ENCODE assay signal across 16 cellular contexts in the genomic region with DNA sequence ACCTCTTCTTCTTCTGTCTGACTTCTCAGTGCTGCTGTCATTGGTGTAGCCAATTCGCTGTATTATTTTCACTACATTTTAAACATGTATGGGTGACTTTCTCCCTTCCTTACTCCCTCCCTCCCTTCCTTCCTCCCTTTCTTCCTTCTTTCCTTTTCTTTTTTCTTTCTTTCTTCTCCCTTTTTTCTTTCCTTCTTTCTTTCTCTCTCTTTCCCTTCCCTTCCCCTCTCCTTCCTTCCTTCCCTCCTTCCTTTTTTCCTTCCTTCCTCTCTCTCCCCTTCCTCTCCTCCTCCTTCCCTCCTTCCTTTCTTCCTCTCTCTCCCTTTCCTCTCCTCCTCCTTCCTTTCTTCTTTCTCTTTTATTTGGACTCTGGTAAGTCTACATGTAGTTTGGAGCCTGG.
DNase-seq lines count a peak whose midpoint lies in the region; ATAC-seq and TF ChIP-seq lines count a peak whose summit lies in the region.
"Had no signal": no experiment of that assay in that cellular context is flagged by ENCODE, and none has a peak within 500 bp of the region (broad histone marks: within the 10 kb centered on the region; RNA-seq: fewer than 3 reads in every experiment).

No MANE protein-coding gene starts in this region.

- H3K4me3 ChIP-seq in GM23338 (no peak overlapping the region), mesendoderm (ENCODE audit: low read length) (no peak overlapping the region), ovary (no peak overlapping the region)
- no peak overlapping the region for H3K4me3 ChIP-seq in CD8-positive, alpha-beta T cell (ENCODE audit: low read depth, low read length)
- H3K4me3 ChIP-seq: GM12878 had no signal

- H3K9me3 ChIP-seq in CD8-positive, alpha-beta T cell (ENCODE audit: low read length) = no peaks in the 10 kb centered on the region
- H3K9me3 ChIP-seq in ovary = no peaks in the 10 kb centered on the region

- no peaks in the 10 kb centered on the region for H3K79me2 ChIP-seq in GM23338 (replicated peaks; ENCODE audit: insufficient read depth)
- no peaks in the 10 kb centered on the region for H3K79me2 ChIP-seq in mesendoderm (ENCODE audit: control insufficient read depth, insufficient read depth, low read length)

- no peak overlapping the region for H3K4ac ChIP-seq in mesendoderm (ENCODE audit: low read depth, low read length)

- H3F3A ChIP-seq in GM23338 (replicated peaks; ENCODE audit: low read depth) = no peaks in the 10 kb centered on the region

- peaks cover 7% of the 10 kb centered on the region for H3K27me3 Mint-ChIP-seq in GM23338 (ENCODE audit: insufficient read depth, low read depth, poor library complexity)
- peaks cover 31% of the 10 kb centered on the region for H3K27me3 Mint-ChIP-seq in WTC11 (ENCODE audit: low read depth)
- H3K27me3 Mint-ChIP-seq in CD8-positive, alpha-beta T cell (ENCODE audit: low read depth) = no peaks in the 10 kb centered on the region

- no peak overlapping the region for H2BK15ac ChIP-seq in mesendoderm (replicated peaks; ENCODE audit: low read depth)

- no peak overlapping the region for H3K9ac ChIP-seq in mesendoderm (ENCODE audit: low read length)

- H3K27ac ChIP-seq in GM23338 (ENCODE audit: low read depth) (no peak overlapping the region), mesendoderm (ENCODE audit: low read depth, low read length) (no peak overlapping the region), ovary (no peak overlapping the region)
- H3K27ac ChIP-seq in CD8-positive, alpha-beta T cell (ENCODE audit: low read depth, low read length) = no peak overlapping the region

- peaks cover 6% of the 10 kb centered on the region; the same call in 1 of the 2 replicates for H3K27me3 ChIP-seq in GM23338 (ENCODE audit: insufficient read depth)
- H3K27me3 ChIP-seq in mesendoderm (ENCODE audit: insufficient read depth, low read length, poor library complexity) = no peaks in the 10 kb centered on the region
- H3K27me3 ChIP-seq in CD8-positive, alpha-beta T cell (ENCODE audit: insufficient read depth, low read length) = no peaks in the 10 kb centered on the region
- H3K27me3 ChIP-seq in ovary = no peaks in the 10 kb centered on the region

- no peaks in the 10 kb centered on the region for H3K36me3 ChIP-seq in GM23338 (ENCODE audit: insufficient read depth)
- no peaks in the 10 kb centered on the region for H3K36me3 ChIP-seq in mesendoderm (ENCODE audit: control insufficient read depth, insufficient read depth, low read length)
- no peaks in the 10 kb centered on the region for H3K36me3 ChIP-seq in CD8-positive, alpha-beta T cell (ENCODE audit: insufficient read depth, low read length)
- H3K36me3 ChIP-seq in ovary = no peaks in the 10 kb centered on the region

- H3K56ac ChIP-seq in mesendoderm (ENCODE audit: low read length) = no peak overlapping the region

- no peak overlapping the region for H4K8ac ChIP-seq in mesendoderm (ENCODE audit: low read depth, low read length)

- H3K4me3 Mint-ChIP-seq in GM23338 (no peak overlapping the region), WTC11 (no peak overlapping the region; the same call in 1 of the 2 replicates)
- H3K4me3 Mint-ChIP-seq in CD8-positive, alpha-beta T cell = no peak overlapping the region
- H3K4me3 Mint-ChIP-seq: CD8-positive, alpha-beta memory T cell had no signal

- intact Hi-C loops in CD8-positive, alpha-beta T cell (cut with DNase I, micrococcal nuclease) = no loop called here
- intact Hi-C loops in ovary (cut with DNase I) = no loop called here

- no peak overlapping the region for H3K23ac ChIP-seq in mesendoderm (ENCODE audit: low read length)

- no peak overlapping the region for H3K27ac Mint-ChIP-seq in GM23338
- H3K27ac Mint-ChIP-seq in WTC11 = no peak overlapping the region
- H3K27ac Mint-ChIP-seq in CD8-positive, alpha-beta T cell = no peak overlapping the region

- no CpG with 5 or more reads among the region's 1 CpG for WGBS in mesendoderm (ENCODE audit: extremely low coverage, insufficient coverage, low lambda C conversion rate)
- 84 to 91% (median 86%) methylated on average over 1 of the region's 1 CpG for WGBS in ovary, 3 donors

- H2BK120ac ChIP-seq in mesendoderm (ENCODE audit: low read depth, low read length) = no peak overlapping the region

- H3K36me3 Mint-ChIP-seq in GM23338 (ENCODE audit: low read depth) (no peaks in the 10 kb centered on the region), WTC11 (no peaks in the 10 kb centered on the region)
- H3K36me3 Mint-ChIP-seq in CD8-positive, alpha-beta T cell = no peaks in the 10 kb centered on the region
- H3K36me3 Mint-ChIP-seq: CD8-positive, alpha-beta memory T cell had no signal

- no peak for TF ChIP-seq POLR2A in ovary (IDR thresholded peaks at IDR 0.05)

- no peaks in the 10 kb centered on the region for H4K20me1 ChIP-seq in GM23338 (replicated peaks; ENCODE audit: insufficient read depth)

- no peak overlapping the region for H2BK5ac ChIP-seq in mesendoderm (ENCODE audit: low read length)

- peak overlapping the region; percentile 89; the same call in 1 of the 2 replicates for H2AFZ ChIP-seq in GM23338

- H4K5ac ChIP-seq in mesendoderm (ENCODE audit: low read length) = no peak overlapping the region

- 0 out of 2 replicates have a peak, but pooled peaks cover 1% of the 10 kb centered on the region for H3K4me1 ChIP-seq in GM23338 (ENCODE audit: insufficient read depth)
- peaks cover 2% of the 10 kb centered on the region for H3K4me1 ChIP-seq in mesendoderm (ENCODE audit: control insufficient read depth, low read depth, low read length)
- H3K4me1 ChIP-seq in CD8-positive, alpha-beta T cell (ENCODE audit: insufficient read depth, low read length) = no peaks in the 10 kb centered on the region
- H3K4me1 ChIP-seq in ovary (ENCODE audit: insufficient read depth) = no peaks in the 10 kb centered on the region

- TF ChIP-seq CTCF in GM23338 (conservative IDR thresholded peaks at IDR 0.05; ENCODE audit: low read depth in 2 of 2) (no peak), WTC11 (IDR thresholded peaks at IDR 0.05) (no peak), ovary (IDR thresholded peaks at IDR 0.05) (no peak)
- TF ChIP-seq CTCF in CD8-positive, alpha-beta T cell (IDR thresholded peaks at IDR 0.05) = no peak

- CTCF ChIA-PET in WTC11 (lab: Charles Lee) = no interaction called here
- CTCF ChIA-PET in CD8-positive, alpha-beta T cell (lab: Charles Lee) = no interaction called here

- no peaks in the 10 kb centered on the region for H3K79me1 ChIP-seq in mesendoderm (ENCODE audit: low read length)

- TF ChIP-seq EP300 in ovary (IDR thresholded peaks at IDR 0.05) = no peak

- DNase-seq in GM23338 (ENCODE audit: low spot score) (no peak), WTC11 (ENCODE audit: low spot score) (no peak), mesendoderm (no peak), kidney glomerular epithelial cell (lab: John Stamatoyannopoulos, UW) (no peak), ovary (no peak)
- DNase-seq in CD8-positive, alpha-beta T cell = no peak
- DNase-seq: C1 segment of cervical spinal cord; CD8-positive, alpha-beta memory T cell; DMS 273 treated with DMSO at 0.1 percent for 48 hours; DMS79; EL; GDM1; GOT3; H7; HCEC 1CT had no signal

- no peak overlapping the region for H2AK5ac ChIP-seq in mesendoderm (ENCODE audit: low read length)

- H3K4me1 Mint-ChIP-seq in GM23338 (peaks cover 12% of the 10 kb centered on the region), WTC11 (peaks cover 15% of the 10 kb centered on the region)
- H3K4me1 Mint-ChIP-seq in CD8-positive, alpha-beta T cell (ENCODE audit: low read depth) = peaks cover 4% of the 10 kb centered on the region
- H3K4me1 Mint-ChIP-seq: CD8-positive, alpha-beta memory T cell had no signal

- H3K9me3 Mint-ChIP-seq in GM23338 (no peaks in the 10 kb centered on the region), WTC11 (no peaks in the 10 kb centered on the region)
- no peaks in the 10 kb centered on the region for H3K9me3 Mint-ChIP-seq in CD8-positive, alpha-beta T cell
- H3K9me3 Mint-ChIP-seq: CD8-positive, alpha-beta memory T cell had no signal

- POLR2A ChIA-PET in WTC11 (lab: Charles Lee) = no interaction called here
- POLR2A ChIA-PET in CD8-positive, alpha-beta T cell (lab: Charles Lee) = no interaction called here

- H3K4me2 ChIP-seq in GM23338 (no peak overlapping the region), mesendoderm (ENCODE audit: low read length) (no peak overlapping the region)

- H3K9me2 ChIP-seq in GM23338 (ENCODE audit: insufficient read depth) = peaks cover 4% of the 10 kb centered on the region; the same call in 1 of the 2 replicates

- no peak for ATAC-seq in GM23338
- no peak for ATAC-seq in WTC11
- no peak for ATAC-seq in CD8-positive, alpha-beta T cell
- ATAC-seq: GM12878 had no signal

- H3K18ac ChIP-seq in mesendoderm (ENCODE audit: low read length) = peak overlapping the region; percentile 0

TF ChIP-seq in WTC11, 78 proteins besides CTCF, POLR2A, EP300 and RAD21:
- TF ChIP-seq, protein P1, sequence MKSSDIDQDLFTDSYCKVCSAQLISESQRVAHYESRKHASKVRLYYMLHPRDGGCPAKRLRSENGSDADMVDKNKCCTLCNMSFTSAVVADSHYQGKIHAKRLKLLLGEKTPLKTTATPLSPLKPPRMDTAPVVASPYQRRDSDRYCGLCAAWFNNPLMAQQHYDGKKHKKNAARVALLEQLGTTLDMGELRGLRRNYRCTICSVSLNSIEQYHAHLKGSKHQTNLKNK (CRISPR knock-in tag; IDR thresholded peaks at IDR 0.05) = no peak
- TF ChIP-seq, protein P2, sequence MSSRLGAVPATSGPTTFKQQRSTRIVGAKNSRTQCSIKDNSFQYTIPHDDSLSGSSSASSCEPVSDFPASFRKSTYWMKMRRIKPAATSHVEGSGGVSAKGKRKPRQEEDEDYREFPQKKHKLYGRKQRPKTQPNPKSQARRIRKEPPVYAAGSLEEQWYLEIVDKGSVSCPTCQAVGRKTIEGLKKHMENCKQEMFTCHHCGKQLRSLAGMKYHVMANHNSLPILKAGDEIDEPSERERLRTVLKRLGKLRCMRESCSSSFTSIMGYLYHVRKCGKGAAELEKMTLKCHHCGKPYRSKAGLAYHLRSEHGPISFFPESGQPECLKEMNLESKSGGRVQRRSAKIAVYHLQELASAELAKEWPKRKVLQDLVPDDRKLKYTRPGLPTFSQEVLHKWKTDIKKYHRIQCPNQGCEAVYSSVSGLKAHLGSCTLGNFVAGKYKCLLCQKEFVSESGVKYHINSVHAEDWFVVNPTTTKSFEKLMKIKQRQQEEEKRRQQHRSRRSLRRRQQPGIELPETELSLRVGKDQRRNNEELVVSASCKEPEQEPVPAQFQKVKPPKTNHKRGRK (CRISPR knock-in tag; IDR thresholded peaks at IDR 0.05; ENCODE audit: borderline replicate concordance) = peak; percentile 97
